In genomic region chr18:63452751-63453150, GRCh38 we compare ENCODE assay signal across 11 cellular contexts. TPM values are rescaled to one million over a fixed set of nuclear protein-coding genes. Genes with fewer than 3 reads are reported as not detected.
A peak's percentile ranks its signal among the peaks of the same experiment; 100 is the strongest.
DNase-seq lines count a peak whose midpoint lies in the region; ATAC-seq, FAIRE-seq and TF ChIP-seq lines count a peak whose summit lies in the region.
"Not testable (repeated sequence)": the region's sequence is repeated elsewhere in the genome, so short reads cannot be mapped to it uniquely, and the experiment has no call there.
"Had no signal": no experiment of that assay in that cellular context is flagged by ENCODE, and none has a peak within 500 bp of the region (broad histone marks: within the 10 kb centered on the region; RNA-seq: fewer than 3 reads in every experiment).

No MANE protein-coding gene starts in this region.

- WGBS in body of pancreas, 2 donors, result 33 to 34% methylated on average over 5 of the region's 5 CpGs
- WGBS in mesenchymal stem cell, result 88% methylated on average over 5 of the region's 5 CpGs
- 47% methylated on average over 5 of the region's 5 CpGs for WGBS in prostate gland
- WGBS in transverse colon (ENCODE audit: low coverage in 1 of 2), 2 donors, result 52 to 62% methylated on average over 4 to 5 of the region's 5 CpGs

- POLR2A ChIA-PET in endothelial cell of umbilical vein (lab: Charles Lee), result not testable (repeated sequence)

- H3K27ac Mint-ChIP-seq in nephron progenitor cell, result peak overlapping the region; percentile 91

- H3K4me3 ChIP-seq in Loucy (ENCODE audit: low read length, poor library complexity, severe bottlenecking), result peak overlapping the region; percentile 3
- not testable (repeated sequence) for H3K4me3 ChIP-seq in body of pancreas; endothelial cell of umbilical vein (replicated peaks in 1 of 3; ENCODE audit: insufficient read depth in 1 of 3, low read depth in 1 of 3, low read length in 3 of 3); mesenchymal stem cell (ENCODE audit: insufficient read depth in 1 of 2, low read depth in 1 of 2, low read length in 2 of 2); prostate gland; transverse colon

- H3K4me2 ChIP-seq in Loucy (ENCODE audit: low read depth, low read length, poor library complexity, severe bottlenecking), result peak overlapping the region; percentile 54
- H3K4me2 ChIP-seq in endothelial cell of umbilical vein (ENCODE audit: insufficient read depth, low read length); mesenchymal stem cell (ENCODE audit: low read length, poor library complexity, severe bottlenecking): not testable (repeated sequence)

- not testable (repeated sequence) for H3K79me1 ChIP-seq in mesenchymal stem cell (replicated peaks; ENCODE audit: low read length, poor library complexity, severe bottlenecking)

- H3K4me1 Mint-ChIP-seq in nephron progenitor cell, result peaks cover 28% of the 10 kb centered on the region

- H2BK15ac ChIP-seq in mesenchymal stem cell (ENCODE audit: low read depth, poor library complexity, severe bottlenecking), result not testable (repeated sequence)

- H3K9me2 ChIP-seq in Loucy (replicated peaks; ENCODE audit: low read depth, low read length), result not testable (repeated sequence)

- peak overlapping the region; percentile 55 for H4K8ac ChIP-seq in mesenchymal stem cell (ENCODE audit: low read length)

- not testable (repeated sequence) for H3K36me3 ChIP-seq in Loucy (ENCODE audit: insufficient read depth, low read length); body of pancreas (replicated peaks in 1 of 2; ENCODE audit: insufficient read depth in 1 of 2, low read depth in 2 of 2); endothelial cell of umbilical vein (ENCODE audit: control insufficient read depth in 2 of 2, extremely low read depth in 1 of 2, insufficient read depth in 2 of 2, low read length in 2 of 2); mesenchymal stem cell (ENCODE audit: control insufficient read depth in 1 of 2, insufficient read depth in 2 of 2, low read depth in 1 of 2, low read length in 2 of 2); prostate gland; transverse colon

- H2BK120ac ChIP-seq in mesenchymal stem cell (ENCODE audit: low read depth, low read length), result not testable (repeated sequence)

- H3K36me3 Mint-ChIP-seq in nephron progenitor cell (ENCODE audit: low read depth), result not testable (repeated sequence)

- in situ Hi-C loops in transverse colon (cut with MboI; ENCODE audit: low pct_ligation_motif_present in 1 of 4, low pct_unique_long_range_greater_than_20kb in 1 of 4, low sequenced_read_pairs in 3 of 4), result not testable (repeated sequence)

- CTCF ChIA-PET in endothelial cell of umbilical vein (lab: Charles Lee), result not testable (repeated sequence)

- not testable (repeated sequence) for H3K9ac ChIP-seq in Loucy (ENCODE audit: low read depth, low read length, poor library complexity, severe bottlenecking); endothelial cell of umbilical vein (replicated peaks; ENCODE audit: extremely low read depth, insufficient read depth, low read length); mesenchymal stem cell (ENCODE audit: low read length)

- not testable (repeated sequence) for TF ChIP-seq CTCF in Loucy (conservative IDR thresholded peaks at IDR 0.05; ENCODE audit: low read length); body of pancreas (IDR thresholded peaks at IDR 0.05); endothelial cell of umbilical vein (IDR thresholded peaks at IDR 0.05; ENCODE audit: extremely low read depth in 1 of 2, insufficient read depth in 1 of 2, low read depth in 1 of 2, low read length in 2 of 2); nephron progenitor cell (IDR thresholded peaks at IDR 0.05); prostate gland (IDR thresholded peaks at IDR 0.05); transverse colon (IDR thresholded peaks at IDR 0.05)

- dilution Hi-C loops in endothelial cell of umbilical vein (cut with MboI; ENCODE audit: extremely low pct_ligation_motif_present, low sequenced_read_pairs), result not testable (repeated sequence)

- H3K23ac ChIP-seq in mesenchymal stem cell (ENCODE audit: low read length in 2 of 2), result not testable (repeated sequence)

- H3K4ac ChIP-seq in mesenchymal stem cell (ENCODE audit: low read depth in 1 of 2, low read length in 2 of 2), result not testable (repeated sequence)

- not testable (repeated sequence) for TF ChIP-seq EP300 in transverse colon (IDR thresholded peaks at IDR 0.05; ENCODE audit: low read depth)

- H3F3A ChIP-seq in Loucy (ENCODE audit: low read depth), result not testable (repeated sequence)

- H3K27ac ChIP-seq in body of pancreas (peak overlapping the region in 3 of 4 donors; percentile 14 to 56 (median 52)), prostate gland (peak overlapping the region; percentile 50 to 60), transverse colon (peak overlapping the region; percentile 62 to 81 (median 74))
- not testable (repeated sequence) for H3K27ac ChIP-seq in endothelial cell of umbilical vein (ENCODE audit: insufficient read depth, low read depth, low read length); mesenchymal stem cell (ENCODE audit: low read length, poor library complexity, severe bottlenecking)

- peak overlapping the region in 1 of 2 experiments; percentile 39 for H3K18ac ChIP-seq in mesenchymal stem cell (ENCODE audit: low read depth in 1 of 2, low read length in 2 of 2)

- not testable (repeated sequence) for H4K91ac ChIP-seq in mesenchymal stem cell (ENCODE audit: low read length)

- H3K27me3 Mint-ChIP-seq in nephron progenitor cell (ENCODE audit: low read depth, poor library complexity), result not testable (repeated sequence)

- H3K4me1 ChIP-seq in Loucy (ENCODE audit: insufficient read depth, low read length, poor library complexity, severe bottlenecking) (peaks cover 19% of the 10 kb centered on the region), body of pancreas (peaks cover 20% of the 10 kb centered on the region), transverse colon (peaks cover 14 to 47% (median 21%) of the 10 kb centered on the region in 4 donors)
- H3K4me1 ChIP-seq in endothelial cell of umbilical vein (ENCODE audit: control insufficient read depth, extremely low read depth, insufficient read depth, low read length); mesenchymal stem cell (ENCODE audit: control insufficient read depth, insufficient read depth, low read depth, low read length); prostate gland (replicated peaks): not testable (repeated sequence)

- H2AK5ac ChIP-seq in mesenchymal stem cell (ENCODE audit: low read length, severe bottlenecking), result not testable (repeated sequence)

- H2BK5ac ChIP-seq in mesenchymal stem cell (ENCODE audit: low read depth, low read length, poor library complexity, severe bottlenecking), result not testable (repeated sequence)

- BruUV-seq in endothelial cell of umbilical vein (replicated peaks; lab: Mats Ljungman, UMichigan), result not testable (repeated sequence)

- peak overlapping the region; percentile 13 for H2AFZ ChIP-seq in Loucy (ENCODE audit: low read length)
- H2AFZ ChIP-seq in endothelial cell of umbilical vein (ENCODE audit: low read depth, low read length); mesenchymal stem cell (ENCODE audit: low read depth, low read length): not testable (repeated sequence)

- ATAC-seq in body of pancreas, result not testable (repeated sequence)

- H3K14ac ChIP-seq in mesenchymal stem cell (ENCODE audit: low read length in 2 of 2), result not testable (repeated sequence)

- not testable (repeated sequence) for H3K79me2 ChIP-seq in Loucy (ENCODE audit: insufficient read depth, low read length); endothelial cell of umbilical vein (ENCODE audit: control insufficient read depth, insufficient read depth, low read length)

- FAIRE-seq in endothelial cell of umbilical vein (lab: Jason Lieb, UNC), result not testable (repeated sequence)

- peak in 2 of 4 donors; percentile 22 to 38 for DNase-seq in body of pancreas
- DNase-seq in endothelial cell of umbilical vein (ENCODE audit: low read depth, low spot score), result peak; percentile 8
- not testable (repeated sequence) for DNase-seq in mesenchymal stem cell; nephron progenitor cell; prostate gland (ENCODE audit: low spot score); transverse colon

- H3K9me1 ChIP-seq in endothelial cell of umbilical vein (replicated peaks; ENCODE audit: control insufficient read depth, extremely low read depth, insufficient read depth, low read length), result not testable (repeated sequence)

- intact Hi-C loops in body of pancreas (cut with DNase I); endothelial cell of umbilical vein (cut with micrococcal nuclease); prostate gland (cut with DNase I); transverse colon (cut with DNase I; ENCODE audit: low total_unique reads): not testable (repeated sequence)

- H3K27me3 ChIP-seq in Loucy (ENCODE audit: insufficient read depth, low read length, poor library complexity, severe bottlenecking); body of pancreas; endothelial cell of umbilical vein (ENCODE audit: control insufficient read depth in 2 of 2, insufficient read depth in 2 of 2, low read length in 2 of 2); mesenchymal stem cell (ENCODE audit: control insufficient read depth in 1 of 2, insufficient read depth in 1 of 2, low read length in 2 of 2); prostate gland (replicated peaks; ENCODE audit: insufficient read depth); transverse colon: not testable (repeated sequence)

- H4K20me1 ChIP-seq in Loucy (ENCODE audit: insufficient read depth, low read length, poor library complexity, severe bottlenecking); endothelial cell of umbilical vein (replicated peaks; ENCODE audit: control insufficient read depth, extremely low read depth, insufficient read depth, low read length): not testable (repeated sequence)

- not testable (repeated sequence) for H3K9me3 ChIP-seq in Loucy (ENCODE audit: insufficient read depth, low read depth, low read length); body of pancreas; endothelial cell of umbilical vein (replicated peaks; ENCODE audit: control insufficient read depth, insufficient read depth, low read length); mesenchymal stem cell (ENCODE audit: control insufficient read depth, low read length); prostate gland; transverse colon

- H2BK12ac ChIP-seq in mesenchymal stem cell (ENCODE audit: low read length in 2 of 2), result peak overlapping the region in 1 of 2 experiments; percentile 63

- not testable (repeated sequence) for TF ChIP-seq POLR2A in body of pancreas (IDR thresholded peaks at IDR 0.05); endothelial cell of umbilical vein (IDR thresholded peaks at IDR 0.05; ENCODE audit: low read depth, low read length); prostate gland (IDR thresholded peaks at IDR 0.05); transverse colon (IDR thresholded peaks at IDR 0.05)

- H3K9me3 Mint-ChIP-seq in nephron progenitor cell, result peaks cover 16% of the 10 kb centered on the region

- H3K4me3 Mint-ChIP-seq in nephron progenitor cell, result not testable (repeated sequence)

RNA-seq across cellular contexts. Expression of gene SERPINB5, which starts 24.0 kb away (rescaled TPM):
- total RNA-seq in body of pancreas (not detected), endothelial cell of umbilical vein (not detected in 2 replicates), prostate gland (10 to 100 TPM in 1 of 2 donors, 1 to 10 TPM in 1; 7.3 to 17.3 TPM), transverse colon (1 to 10 TPM in 3 of 4 donors, under 1 TPM in 1; 0.79 to 3.6 (median 1.2) TPM)
- not detected in 2 replicates for polyA plus RNA-seq in endothelial cell of umbilical vein
- not detected in 2 replicates for polyA plus RNA-seq in endothelial cell of umbilical vein (2011; cell fraction: cytosol; rRNA removed)
- polyA plus RNA-seq in endothelial cell of umbilical vein (2011; cell fraction: nucleus; rRNA removed), result not detected in 2 replicates
- polyA plus RNA-seq in endothelial cell of umbilical vein (2012), result not detected in 2 replicates
- not detected in 2 replicates for polyA minus RNA-seq in endothelial cell of umbilical vein
- 37.0 TPM for polyA minus RNA-seq in endothelial cell of umbilical vein (2011; cell fraction: cytosol; rRNA and poly(A)+ RNA removed)
- polyA minus RNA-seq in endothelial cell of umbilical vein (2011; cell fraction: nucleus; rRNA and poly(A)+ RNA removed), result 0.19 TPM in 1 of 2 replicates, not detected in the other
- polyA plus RNA-seq in mesenchymal stem cell (2013, experiment 1 of 2), result not detected
- not detected for polyA plus RNA-seq in mesenchymal stem cell (2013, experiment 2 of 2)
- total RNA-seq: CD4-positive, CD25-positive, alpha-beta regulatory T cell; H4; OCI-LY7 had no signal
- polyA plus RNA-seq: BJ; CD4-positive, CD25-positive, alpha-beta regulatory T cell had no signal

RNA-seq across cellular contexts. Expression of gene VPS4B, which starts 30.5 kb away (rescaled TPM):
- total RNA-seq in body of pancreas (10 to 100 TPM; 16.2 to 20.2 TPM), endothelial cell of umbilical vein (50.2 and 54.7 TPM in 2 replicates), prostate gland (10 to 100 TPM; 28.3 to 31.7 TPM), transverse colon (100 to 1,000 TPM in 1 of 4 donors, 10 to 100 TPM in 3; 40.4 to 122 (median 63.3) TPM)
- 7.8 and 10.5 TPM in 2 replicates for polyA plus RNA-seq in endothelial cell of umbilical vein
- polyA plus RNA-seq in endothelial cell of umbilical vein (2011; cell fraction: cytosol; rRNA removed), result 14.0 and 14.2 TPM in 2 replicates
- 12.2 and 13.5 TPM in 2 replicates for polyA plus RNA-seq in endothelial cell of umbilical vein (2011; cell fraction: nucleus; rRNA removed)
- polyA plus RNA-seq in endothelial cell of umbilical vein (2012), result 24.3 and 30.3 TPM in 2 replicates
- 14.9 and 21.2 TPM in 2 replicates for polyA minus RNA-seq in endothelial cell of umbilical vein
- 21.9 TPM for polyA minus RNA-seq in endothelial cell of umbilical vein (2011; cell fraction: cytosol; rRNA and poly(A)+ RNA removed)
- polyA minus RNA-seq in endothelial cell of umbilical vein (2011; cell fraction: nucleus; rRNA and poly(A)+ RNA removed), result 23.9 and 33.2 TPM in 2 replicates
- 59.9 TPM for polyA plus RNA-seq in mesenchymal stem cell (2013, experiment 1 of 2)
- polyA plus RNA-seq in mesenchymal stem cell (2013, experiment 2 of 2), result 59.3 TPM
